ENCODE assay signal across 8 cellular contexts in genomic region chr4:144611850-144612249, GRCh38. TPM values are rescaled to one million over a fixed set of nuclear protein-coding genes. Genes with fewer than 3 reads are reported as not detected.
DNase-seq lines count a peak whose midpoint lies in the region; ATAC-seq and TF ChIP-seq lines count a peak whose summit lies in the region.

No MANE protein-coding gene starts in this region.

- H3K9ac ChIP-seq in DND-41 (ENCODE audit: low read depth, low read length) = no peak overlapping the region
- H3K9ac ChIP-seq in OCI-LY1 (ENCODE audit: low read length) = no peak overlapping the region

- ATAC-seq in DND-41 (ENCODE audit: insufficient read depth, low read depth) (no peak), GM21381 (IDR thresholded peaks at IDR 0.05; ENCODE audit: unreplicated experiment) (peak; percentile 81)

- H3K9me2 ChIP-seq in OCI-LY1 (ENCODE audit: low read depth, low read length) = no peaks in the 10 kb centered on the region

- no peak overlapping the region for H3K4me2 ChIP-seq in DND-41 (ENCODE audit: insufficient read depth, low read length)
- H3K4me2 ChIP-seq in OCI-LY1 (ENCODE audit: low read length) = no peak overlapping the region

- H3K79me2 ChIP-seq in DND-41 (ENCODE audit: insufficient read depth, low read length) = no peaks in the 10 kb centered on the region
- no peaks in the 10 kb centered on the region for H3K79me2 ChIP-seq in OCI-LY1 (ENCODE audit: insufficient read depth, low read length)

- no peak overlapping the region for H3K27ac ChIP-seq in DND-41 (ENCODE audit: low read length)
- H3K27ac ChIP-seq in OCI-LY1 (ENCODE audit: low read depth, low read length, poor library complexity, severe bottlenecking) = no peak overlapping the region
- no peak overlapping the region for H3K27ac ChIP-seq in tibial nerve

- no peaks in the 10 kb centered on the region for H3K36me3 ChIP-seq in DND-41 (ENCODE audit: insufficient read depth, low read length)
- H3K36me3 ChIP-seq in OCI-LY1 (ENCODE audit: insufficient read depth, low read length) = no peaks in the 10 kb centered on the region
- H3K36me3 ChIP-seq in tibial nerve = no peaks in the 10 kb centered on the region

- no peak for TF ChIP-seq EP300 in tibial nerve (IDR thresholded peaks at IDR 0.05)

- H3K4me1 ChIP-seq in DND-41 (ENCODE audit: insufficient read depth, low read length) = no peaks in the 10 kb centered on the region
- no peaks in the 10 kb centered on the region for H3K4me1 ChIP-seq in OCI-LY1 (ENCODE audit: insufficient read depth, low read length, severe bottlenecking)
- H3K4me1 ChIP-seq in tibial nerve = no peaks in the 10 kb centered on the region

- H3K9me3 ChIP-seq in DND-41 (ENCODE audit: insufficient read depth, low read length, severe bottlenecking) = no peaks in the 10 kb centered on the region
- H3K9me3 ChIP-seq in OCI-LY1 (ENCODE audit: low read length) = no peaks in the 10 kb centered on the region
- no peaks in the 10 kb centered on the region for H3K9me3 ChIP-seq in tibial nerve

- H2AFZ ChIP-seq in DND-41 (ENCODE audit: low read depth, low read length) = no peak overlapping the region
- no peak overlapping the region for H2AFZ ChIP-seq in OCI-LY1 (ENCODE audit: low read length)

- no peaks in the 10 kb centered on the region for H3F3A ChIP-seq in OCI-LY1 (ENCODE audit: insufficient read depth, low read length)

- DNase-seq in DND-41 (no peak), inferior parietal cortex (ENCODE audit: extremely low spot score) (peak; percentile 32), NCI-H128 (lab: John Stamatoyannopoulos, UW; ENCODE audit: unreplicated experiment) (no peak), tibial nerve (ENCODE audit: low spot score in 2 of 2) (no peak), NCI-H146 treated with DMSO at 0.1 percent for 48 hours (lab: John Stamatoyannopoulos, UW; ENCODE audit: unreplicated experiment) (no peak), SIG-M5 treated with dmso at 0.1 percent for 504 hours (lab: John Stamatoyannopoulos, UW; ENCODE audit: unreplicated experiment) (no peak)

- H3K4me3 ChIP-seq in DND-41 (ENCODE audit: low read depth in 1 of 2, low read length in 2 of 2) (no peak overlapping the region), OCI-LY1 (ENCODE audit: low read depth, low read length, poor library complexity, severe bottlenecking) (no peak overlapping the region), tibial nerve (no peak overlapping the region)

- peak; percentile 26 for TF ChIP-seq CTCF in DND-41 (IDR thresholded peaks at IDR 0.05; ENCODE audit: borderline replicate concordance, extremely low read depth, low read length, poor library complexity, severe bottlenecking)
- TF ChIP-seq CTCF in OCI-LY1 (IDR thresholded peaks at IDR 0.05; ENCODE audit: low read length) = peak; percentile 52; the same call in 1 of the 2 replicates
- no peak for TF ChIP-seq CTCF in tibial nerve (IDR thresholded peaks at IDR 0.05)

- no peak for TF ChIP-seq POLR2A in tibial nerve (IDR thresholded peaks at IDR 0.05)

- H4K20me1 ChIP-seq in DND-41 (ENCODE audit: insufficient read depth, low read length) (no peaks in the 10 kb centered on the region), OCI-LY1 (ENCODE audit: insufficient read depth, low read length) (no peaks in the 10 kb centered on the region)

- H3K27me3 ChIP-seq in DND-41 (ENCODE audit: insufficient read depth, low read length, poor library complexity) (no peaks in the 10 kb centered on the region), OCI-LY1 (ENCODE audit: insufficient read depth, low read length) (no peaks in the 10 kb centered on the region), tibial nerve (no peaks in the 10 kb centered on the region)

RNA-seq across cellular contexts. Expression of gene HHIP, which starts 34.1 kb away (rescaled TPM):
- total RNA-seq in tibial nerve = 1 to 10 TPM in 3 of 4 donors, under 1 TPM in 1; 0.60 to 5.3 (median 2.6) TPM

Comparison
In these comparisons a context has a peak if more than half of its experiments do, and no peak if none do; other contexts are left out.
1. CTCF ChIP-seq: peak in DND-41 (single experiment) and OCI-LY1 (single experiment); none in tibial nerve (0 of 5).